16 cellular contexts compared by ENCODE assay signal in the genomic region with DNA sequence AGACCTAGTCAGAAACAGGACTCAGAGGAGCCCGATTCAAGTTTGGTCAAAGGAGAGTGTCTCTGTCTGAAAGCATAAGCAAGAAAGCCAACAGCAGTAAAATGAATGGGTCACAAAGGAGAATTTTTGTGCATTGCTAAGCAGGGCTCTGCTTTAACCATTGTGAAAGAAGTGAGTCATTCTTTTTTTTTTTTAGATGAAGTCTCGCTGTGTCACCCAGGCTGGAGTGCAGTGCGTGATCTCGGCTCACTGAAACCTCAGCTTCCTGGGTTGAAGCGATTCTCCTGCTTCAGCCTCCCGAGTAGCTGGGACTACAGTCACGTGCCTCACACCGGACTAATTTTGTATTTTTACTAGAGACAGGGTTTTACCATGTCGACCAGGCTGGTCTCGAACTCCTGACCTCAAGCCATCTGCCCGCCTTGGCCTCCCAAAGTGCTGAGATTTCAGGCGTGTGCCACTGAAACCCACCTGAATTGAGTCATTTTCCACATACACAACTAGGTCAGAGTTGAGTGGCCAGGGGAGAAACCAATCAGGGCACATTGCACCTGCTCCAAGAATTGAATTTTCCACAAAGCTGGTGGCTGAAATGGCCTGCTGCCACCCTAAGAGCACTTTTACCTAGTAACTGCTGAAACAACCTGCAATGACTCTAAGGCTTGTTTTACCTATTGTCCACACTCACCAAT. TPM values are rescaled to one million over a fixed set of nuclear protein-coding genes. Genes with fewer than 3 reads are reported as not detected.
DNase-seq lines count a peak whose midpoint lies in the region; ATAC-seq, FAIRE-seq and TF ChIP-seq lines count a peak whose summit lies in the region.
"Not testable (repeated sequence)": the region's sequence is repeated elsewhere in the genome, so short reads cannot be mapped to it uniquely, and the experiment has no call there.
"Had no signal": no experiment of that assay in that cellular context is flagged by ENCODE, and none has a peak within 500 bp of the region (broad histone marks: within the 10 kb centered on the region; RNA-seq: fewer than 3 reads in every experiment).

No MANE protein-coding gene starts in this region.

- H3K36me3 ChIP-seq in DND-41 (ENCODE audit: insufficient read depth, low read length) = not testable (repeated sequence)

- H3K36me3 Mint-ChIP-seq in activated CD4-positive, alpha-beta T cell treated with anti-CD3 and anti-CD28 coated beads for 36 hours (ENCODE audit: low read depth); activated T-cell treated with anti-CD3 and anti-CD28 coated beads, Interleukin-2, amount 50 U/mL, for 72 hours (ENCODE audit: insufficient read depth in 2 of 2); activated naive CD8-positive, alpha-beta T cell treated with anti-CD3 and anti-CD28 coated beads, Interleukin-2, amount 50 U/mL, for 24 hours (ENCODE audit: low read depth): not testable (repeated sequence)

- H3K9me3 Mint-ChIP-seq in activated CD4-positive, alpha-beta T cell treated with anti-CD3 and anti-CD28 coated beads for 36 hours (ENCODE audit: low read depth); activated T-cell treated with anti-CD3 and anti-CD28 coated beads, Interleukin-2, amount 50 U/mL, for 72 hours; activated naive CD8-positive, alpha-beta T cell treated with anti-CD3 and anti-CD28 coated beads, Interleukin-2, amount 50 U/mL, for 24 hours; stimulated activated naive CD8-positive, alpha-beta T cell treated with anti-CD3 and anti-CD28 coated beads, Interleukin-15, amount 100 ng/mL, for 72 hours: not testable (repeated sequence)

- H3K27ac ChIP-seq in DND-41 (ENCODE audit: low read length); foreskin keratinocyte: not testable (repeated sequence)

- ATAC-seq in DND-41 (ENCODE audit: insufficient read depth, low read depth) (peak; percentile 69), foreskin keratinocyte (peak; percentile 80)
- peak; percentile 99 for ATAC-seq in activated CD4-positive, alpha-beta T cell treated with anti-CD3 and anti-CD28 coated beads for 36 hours
- ATAC-seq in activated T-cell treated with anti-CD3 and anti-CD28 coated beads, Interleukin-2, amount 50 U/mL, for 72 hours (replicated peaks in 1 of 2) = peak; percentile 99
- ATAC-seq in activated naive CD8-positive, alpha-beta T cell treated with anti-CD3 and anti-CD28 coated beads, Interleukin-2, amount 50 U/mL, for 24 hours = peak; percentile 89
- peak; percentile 88 for ATAC-seq in stimulated activated naive CD8-positive, alpha-beta T cell treated with anti-CD3 and anti-CD28 coated beads, Interleukin-15, amount 100 ng/mL, for 72 hours

- H3K4me1 ChIP-seq in DND-41 (ENCODE audit: insufficient read depth, low read length); foreskin keratinocyte: not testable (repeated sequence)

- H3K27me3 Mint-ChIP-seq in activated CD4-positive, alpha-beta T cell treated with anti-CD3 and anti-CD28 coated beads for 36 hours; activated naive CD8-positive, alpha-beta T cell treated with anti-CD3 and anti-CD28 coated beads, Interleukin-2, amount 50 U/mL, for 24 hours; stimulated activated naive CD8-positive, alpha-beta T cell treated with anti-CD3 and anti-CD28 coated beads, Interleukin-15, amount 100 ng/mL, for 72 hours: not testable (repeated sequence)
- peaks cover 14% of the 10 kb centered on the region for H3K27me3 Mint-ChIP-seq in activated T-cell treated with anti-CD3 and anti-CD28 coated beads, Interleukin-2, amount 50 U/mL, for 72 hours (ENCODE audit: low read depth)

- POLR2A ChIA-PET in activated CD4-positive, alpha-beta T cell treated with anti-CD3 and anti-CD28 coated beads for 36 hours (lab: Charles Lee) = not testable (repeated sequence)

- H3K4me3 ChIP-seq in DND-41 (ENCODE audit: low read depth in 1 of 2, low read length in 2 of 2) = not testable (repeated sequence)

- FAIRE-seq in RCC 7860 (lab: Jason Lieb, UNC) = peak; percentile 86

- not testable (repeated sequence) for H3K4me3 Mint-ChIP-seq in activated CD4-positive, alpha-beta T cell treated with anti-CD3 and anti-CD28 coated beads for 36 hours; activated T-cell treated with anti-CD3 and anti-CD28 coated beads, Interleukin-2, amount 50 U/mL, for 72 hours; activated naive CD8-positive, alpha-beta T cell treated with anti-CD3 and anti-CD28 coated beads, Interleukin-2, amount 50 U/mL, for 24 hours; stimulated activated naive CD8-positive, alpha-beta T cell treated with anti-CD3 and anti-CD28 coated beads, Interleukin-15, amount 100 ng/mL, for 72 hours

- not testable (repeated sequence) for H3K27ac Mint-ChIP-seq in activated CD4-positive, alpha-beta T cell treated with anti-CD3 and anti-CD28 coated beads for 36 hours; activated T-cell treated with anti-CD3 and anti-CD28 coated beads, Interleukin-2, amount 50 U/mL, for 72 hours; activated naive CD8-positive, alpha-beta T cell treated with anti-CD3 and anti-CD28 coated beads, Interleukin-2, amount 50 U/mL, for 24 hours; stimulated activated naive CD8-positive, alpha-beta T cell treated with anti-CD3 and anti-CD28 coated beads, Interleukin-15, amount 100 ng/mL, for 72 hours

- not testable (repeated sequence) for H3K9ac ChIP-seq in DND-41 (ENCODE audit: low read depth, low read length)

- intact Hi-C loops in activated CD4-positive, alpha-beta T cell treated with anti-CD3 and anti-CD28 coated beads for 36 hours (cut with DNase I, micrococcal nuclease) = not testable (repeated sequence)

- H2AFZ ChIP-seq in DND-41 (ENCODE audit: low read depth, low read length) = not testable (repeated sequence)

- not testable (repeated sequence) for TF ChIP-seq CTCF in DND-41 (IDR thresholded peaks at IDR 0.05; ENCODE audit: borderline replicate concordance, extremely low read depth, low read length, poor library complexity, severe bottlenecking); foreskin keratinocyte (conservative IDR thresholded peaks at IDR 0.05)

- not testable (repeated sequence) for H3K4me1 Mint-ChIP-seq in activated CD4-positive, alpha-beta T cell treated with anti-CD3 and anti-CD28 coated beads for 36 hours; activated T-cell treated with anti-CD3 and anti-CD28 coated beads, Interleukin-2, amount 50 U/mL, for 72 hours (ENCODE audit: low read depth); activated naive CD8-positive, alpha-beta T cell treated with anti-CD3 and anti-CD28 coated beads, Interleukin-2, amount 50 U/mL, for 24 hours; stimulated activated naive CD8-positive, alpha-beta T cell treated with anti-CD3 and anti-CD28 coated beads, Interleukin-15, amount 100 ng/mL, for 72 hours

- H3K9me3 ChIP-seq in DND-41 (ENCODE audit: insufficient read depth, low read length, severe bottlenecking) = not testable (repeated sequence)

- CTCF ChIA-PET in activated CD4-positive, alpha-beta T cell treated with anti-CD3 and anti-CD28 coated beads for 36 hours (lab: Charles Lee) = not testable (repeated sequence)

- not testable (repeated sequence) for H3K27me3 ChIP-seq in DND-41 (ENCODE audit: insufficient read depth, low read length, poor library complexity); foreskin keratinocyte

- H3K4me2 ChIP-seq in DND-41 (ENCODE audit: insufficient read depth, low read length) = not testable (repeated sequence)

- H3K79me2 ChIP-seq in DND-41 (ENCODE audit: insufficient read depth, low read length) = not testable (repeated sequence)

- H4K20me1 ChIP-seq in DND-41 (ENCODE audit: insufficient read depth, low read length) = not testable (repeated sequence)

- DNase-seq in DND-41; RCC 7860 (ENCODE audit: low spot score); activated CD4-positive, alpha-beta T cell treated with anti-CD3 and anti-CD28 coated beads for 36 hours; activated T-cell treated with anti-CD3 and anti-CD28 coated beads, Interleukin-2, amount 50 U/mL, for 72 hours; activated naive CD8-positive, alpha-beta T cell treated with anti-CD3 and anti-CD28 coated beads, Interleukin-2, amount 50 U/mL, for 24 hours; foreskin keratinocyte; stimulated activated naive CD8-positive, alpha-beta T cell treated with anti-CD3 and anti-CD28 coated beads, Interleukin-15, amount 100 ng/mL, for 72 hours: not testable (repeated sequence)

RNA-seq across cellular contexts. Expression of a gene that starts 11.4 kb away (rescaled TPM):
- total RNA-seq in activated CD4-positive, alpha-beta T cell treated with anti-CD3 and anti-CD28 coated beads for 36 hours = not detected
- not detected for total RNA-seq in activated T-cell treated with anti-CD3 and anti-CD28 coated beads, Interleukin-2, amount 50 U/mL, for 72 hours
- total RNA-seq in foreskin keratinocyte = not detected in 2 replicates
- polyA plus RNA-seq in foreskin keratinocyte = not detected in 2 replicates
- total RNA-seq: Calu3; CD8-positive, alpha-beta T cell; G401; GM12878; H7; HFFc6 had no signal
- polyA plus RNA-seq: AG04450, CD14-positive monocyte, GM12878 had no signal

RNA-seq across cellular contexts. Expression of a gene that starts 15.5 kb away (rescaled TPM):
- total RNA-seq in activated CD4-positive, alpha-beta T cell treated with anti-CD3 and anti-CD28 coated beads for 36 hours = not detected
- total RNA-seq in activated T-cell treated with anti-CD3 and anti-CD28 coated beads, Interleukin-2, amount 50 U/mL, for 72 hours = not detected
- not detected in 2 replicates for total RNA-seq in foreskin keratinocyte
- not detected in 2 replicates for polyA plus RNA-seq in foreskin keratinocyte
- total RNA-seq: A673; Calu3; CD8-positive, alpha-beta T cell; G401; GM12878; HFFc6 had no signal
- polyA plus RNA-seq: AG04450, CD14-positive monocyte, GM12878 had no signal

RNA-seq across cellular contexts. Expression of a gene that starts 43.9 kb away (rescaled TPM):
- total RNA-seq in activated CD4-positive, alpha-beta T cell treated with anti-CD3 and anti-CD28 coated beads for 36 hours = not detected
- not detected for total RNA-seq in activated T-cell treated with anti-CD3 and anti-CD28 coated beads, Interleukin-2, amount 50 U/mL, for 72 hours
- not detected in 2 replicates for total RNA-seq in foreskin keratinocyte
- polyA plus RNA-seq in foreskin keratinocyte = not detected in 2 replicates
- total RNA-seq: A673; Calu3; CD8-positive, alpha-beta T cell; G401; GM12878; H7; HFFc6 had no signal
- polyA plus RNA-seq: AG04450, CD14-positive monocyte, GM12878 had no signal
